In genomic region chr1:18232052-18232451, GRCh38 we compare ENCODE assay signal across 2 cellular contexts.
TF ChIP-seq lines count a peak whose summit lies in the region.

No MANE protein-coding gene starts in this region.

TF ChIP-seq in HCT116, 20 proteins besides CTCF, POLR2A, EP300 and RAD21 (continued from another document):
- TF ChIP-seq REST (IDR thresholded peaks at IDR 0.05; ENCODE audit: low read depth) (no peak), EZH2 (IDR thresholded peaks at IDR 0.05) (no peak), MAX (IDR thresholded peaks at IDR 0.05) (no peak), ZFX (IDR thresholded peaks at IDR 0.05) (no peak), EZH2phosphoT487 (IDR thresholded peaks at IDR 0.05; ENCODE audit: borderline replicate concordance) (no peak)

TF ChIP-seq in GM12878, 131 proteins besides CTCF, POLR2A, EP300 and RAD21 (continued from another document):
- TF ChIP-seq, protein P1, sequence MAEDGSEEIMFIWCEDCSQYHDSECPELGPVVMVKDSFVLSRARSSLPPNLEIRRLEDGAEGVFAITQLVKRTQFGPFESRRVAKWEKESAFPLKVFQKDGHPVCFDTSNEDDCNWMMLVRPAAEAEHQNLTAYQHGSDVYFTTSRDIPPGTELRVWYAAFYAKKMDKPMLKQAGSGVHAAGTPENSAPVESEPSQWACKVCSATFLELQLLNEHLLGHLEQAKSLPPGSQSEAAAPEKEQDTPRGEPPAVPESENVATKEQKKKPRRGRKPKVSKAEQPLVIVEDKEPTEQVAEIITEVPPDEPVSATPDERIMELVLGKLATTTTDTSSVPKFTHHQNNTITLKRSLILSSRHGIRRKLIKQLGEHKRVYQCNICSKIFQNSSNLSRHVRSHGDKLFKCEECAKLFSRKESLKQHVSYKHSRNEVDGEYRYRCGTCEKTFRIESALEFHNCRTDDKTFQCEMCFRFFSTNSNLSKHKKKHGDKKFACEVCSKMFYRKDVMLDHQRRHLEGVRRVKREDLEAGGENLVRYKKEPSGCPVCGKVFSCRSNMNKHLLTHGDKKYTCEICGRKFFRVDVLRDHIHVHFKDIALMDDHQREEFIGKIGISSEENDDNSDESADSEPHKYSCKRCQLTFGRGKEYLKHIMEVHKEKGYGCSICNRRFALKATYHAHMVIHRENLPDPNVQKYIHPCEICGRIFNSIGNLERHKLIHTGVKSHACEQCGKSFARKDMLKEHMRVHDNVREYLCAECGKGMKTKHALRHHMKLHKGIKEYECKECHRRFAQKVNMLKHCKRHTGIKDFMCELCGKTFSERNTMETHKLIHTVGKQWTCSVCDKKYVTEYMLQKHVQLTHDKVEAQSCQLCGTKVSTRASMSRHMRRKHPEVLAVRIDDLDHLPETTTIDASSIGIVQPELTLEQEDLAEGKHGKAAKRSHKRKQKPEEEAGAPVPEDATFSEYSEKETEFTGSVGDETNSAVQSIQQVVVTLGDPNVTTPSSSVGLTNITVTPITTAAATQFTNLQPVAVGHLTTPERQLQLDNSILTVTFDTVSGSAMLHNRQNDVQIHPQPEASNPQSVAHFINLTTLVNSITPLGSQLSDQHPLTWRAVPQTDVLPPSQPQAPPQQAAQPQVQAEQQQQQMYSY (CRISPR knock-in tag; IDR thresholded peaks at IDR 0.05) = no peak
- TF ChIP-seq MTA2 (IDR thresholded peaks at IDR 0.05; ENCODE audit: low read depth) (no peak), TCF3 (IDR thresholded peaks at IDR 0.05; ENCODE audit: borderline replicate concordance, insufficient read depth, low read depth, low read length) (no peak)
